14 cellular contexts compared by ENCODE assay signal in genomic region chr7:27170494-27170811, GRCh38. TPM values are rescaled to one million over a fixed set of nuclear protein-coding genes. Genes with fewer than 3 reads are reported as not detected.
DNase-seq lines count a peak whose midpoint lies in the region; ATAC-seq and TF ChIP-seq lines count a peak whose summit lies in the region.
"Had no signal": no experiment of that assay in that cellular context is flagged by ENCODE, and none has a peak within 500 bp of the region (broad histone marks: within the 10 kb centered on the region; RNA-seq: fewer than 3 reads in every experiment).

No MANE protein-coding gene starts in this region.

- H3K36me3 Mint-ChIP-seq in activated naive CD4-positive, alpha-beta T cell treated with anti-CD3 and anti-CD28 coated beads, Interleukin-2, amount 50 U/mL, for 24 hours, result peaks cover 3% of the 10 kb centered on the region
- H3K36me3 Mint-ChIP-seq in MCF 10A (ENCODE audit: insufficient read depth, unreplicated experiment), result peaks cover 11% of the 10 kb centered on the region
- peaks cover 4 to 24% of the 10 kb centered on the region in 2 donors for H3K36me3 Mint-ChIP-seq in naive B cell
- H3K36me3 Mint-ChIP-seq in glutamatergic neuron (ENCODE audit: unreplicated experiment), result peaks cover 4% of the 10 kb centered on the region

- peak overlapping the region; percentile 57 for H3K4me3 ChIP-seq in urinary bladder (ENCODE audit: low read depth, low read length)
- H3K4me3 ChIP-seq: cardiac muscle cell had no signal

- ATAC-seq in naive B cell (ENCODE audit: low read depth in 2 of 2), result no peak
- ATAC-seq: HepG2 had no signal

- no TSS peak for BruUV-seq in MCF 10A (replicated peaks; lab: Mats Ljungman, UMichigan)

- intact Hi-C loops in MCF 10A (cut with micrococcal nuclease), result no loop called here
- intact Hi-C loops in head of caudate nucleus (cut with DNase I), result no loop called here

- CTCF ChIA-PET in MCF 10A (lab: Yijun Ruan, JAX), result interaction anchor here (0.5 to 1.8 kb wide), 9 partner anchors 9 to 801 kb away, joined by 3 to 5 read pairs (median 4); partner anchors contain the start of gene HOXA5

- H3K4me3 Mint-ChIP-seq in activated naive CD4-positive, alpha-beta T cell treated with anti-CD3 and anti-CD28 coated beads, Interleukin-2, amount 50 U/mL, for 24 hours, result peak overlapping the region; percentile 55
- H3K4me3 Mint-ChIP-seq in MCF 10A (ENCODE audit: unreplicated experiment), result peak overlapping the region; percentile 79
- peak overlapping the region in 2 of 8 donors; percentile 68 to 83 for H3K4me3 Mint-ChIP-seq in naive B cell
- H3K4me3 Mint-ChIP-seq in glutamatergic neuron (ENCODE audit: unreplicated experiment), result no peak overlapping the region
- H3K4me3 Mint-ChIP-seq: H9 had no signal

- H3K9me3 Mint-ChIP-seq in activated naive CD4-positive, alpha-beta T cell treated with anti-CD3 and anti-CD28 coated beads, Interleukin-2, amount 50 U/mL, for 24 hours, result no peaks in the 10 kb centered on the region
- H3K9me3 Mint-ChIP-seq in MCF 10A (ENCODE audit: unreplicated experiment), result no peaks in the 10 kb centered on the region
- peaks cover 5 to 28% (median 7%) of the 10 kb centered on the region in 7 donors for H3K9me3 Mint-ChIP-seq in naive B cell
- H3K9me3 Mint-ChIP-seq in glutamatergic neuron (ENCODE audit: unreplicated experiment), result peaks cover 18% of the 10 kb centered on the region

- peaks cover 56% of the 10 kb centered on the region for H3K27me3 Mint-ChIP-seq in activated naive CD4-positive, alpha-beta T cell treated with anti-CD3 and anti-CD28 coated beads, Interleukin-2, amount 50 U/mL, for 24 hours
- H3K27me3 Mint-ChIP-seq in MCF 10A (ENCODE audit: insufficient read depth, unreplicated experiment), result no peaks in the 10 kb centered on the region
- H3K27me3 Mint-ChIP-seq in naive B cell, result peaks cover 30 to 76% (median 51%) of the 10 kb centered on the region in 3 donors
- peaks cover 42% of the 10 kb centered on the region for H3K27me3 Mint-ChIP-seq in glutamatergic neuron (ENCODE audit: unreplicated experiment)

- DNase-seq in activated naive CD4-positive, alpha-beta T cell (lab: John Stamatoyannopoulos, UW), result no peak
- DNase-seq in MCF 10A (ENCODE audit: unreplicated experiment), result no peak
- no peak for DNase-seq in naive B cell
- no peak for DNase-seq in glutamatergic neuron
- no peak for DNase-seq in COLO668 (lab: John Stamatoyannopoulos, UW; ENCODE audit: unreplicated experiment)
- DNase-seq in head of caudate nucleus, result no peak
- DNase-seq: H9, NCI-H187 treated with DMSO at 0.1 percent for 48 hours had no signal

- H3K36me3 ChIP-seq in urinary bladder (ENCODE audit: insufficient read depth), result peaks cover 2% of the 10 kb centered on the region
- H3K36me3 ChIP-seq: cardiac muscle cell, spleen had no signal

- H3K4me1 ChIP-seq in urinary bladder (ENCODE audit: insufficient read depth), result no peaks in the 10 kb centered on the region

- TF ChIP-seq CTCF in MCF 10A (IDR thresholded peaks at IDR 0.05; ENCODE audit: unreplicated experiment) (no peak), glutamatergic neuron (IDR thresholded peaks at IDR 0.05; ENCODE audit: partially characterized antibody, unreplicated experiment) (no peak)

- 27% methylated on average over 5 of the region's 5 CpGs for WGBS in urinary bladder

- H3K27ac Mint-ChIP-seq in activated naive CD4-positive, alpha-beta T cell treated with anti-CD3 and anti-CD28 coated beads, Interleukin-2, amount 50 U/mL, for 24 hours, result no peak overlapping the region
- H3K27ac Mint-ChIP-seq in MCF 10A (ENCODE audit: low read depth, unreplicated experiment) (peak overlapping the region; percentile 87), naive B cell (peak overlapping the region in 5 of 6 donors; percentile 31 to 86 (median 66)), glutamatergic neuron (ENCODE audit: unreplicated experiment) (no peak overlapping the region)
- H3K27ac Mint-ChIP-seq: H9 had no signal

- peaks cover 38% of the 10 kb centered on the region for H3K4me1 Mint-ChIP-seq in activated naive CD4-positive, alpha-beta T cell treated with anti-CD3 and anti-CD28 coated beads, Interleukin-2, amount 50 U/mL, for 24 hours
- H3K4me1 Mint-ChIP-seq in MCF 10A (ENCODE audit: insufficient read depth, unreplicated experiment) (peaks cover 20% of the 10 kb centered on the region), naive B cell (peaks cover 24 to 29% (median 24%) of the 10 kb centered on the region in 3 donors), glutamatergic neuron (ENCODE audit: low read depth, unreplicated experiment) (peaks cover 2% of the 10 kb centered on the region)

- peak overlapping the region; percentile 98 for H3K27ac ChIP-seq in urinary bladder (ENCODE audit: low read depth)
- H3K27ac ChIP-seq: cardiac muscle cell, spleen had no signal

- POLR2A ChIA-PET in MCF 10A (lab: Yijun Ruan, JAX), result interaction anchor here (0.7 to 6.3 kb wide), 14 partner anchors 8 to 970 kb away, joined by 3 to 59 read pairs (median 10); partner anchors contain the start of genes HOXA1, HOXA5 and HOXA6

RNA-seq across cellular contexts. Expression of gene HOXA10, which starts 3.7 kb away (rescaled TPM):
- total RNA-seq in MCF 10A (2022), result 3.9 and 5.6 TPM in 2 replicates
- polyA plus RNA-seq in naive B cell (ENCODE audit: low read depth in 6 of 6), result not detected
- total RNA-seq in urinary bladder, result 23.2 TPM
- 44.9 TPM for polyA plus RNA-seq in urinary bladder
- not detected for total RNA-seq in glutamatergic neuron (ENCODE audit: unreplicated experiment)
- total RNA-seq: cardiac muscle cell, H9, HepG2 had no signal
- polyA plus RNA-seq: cardiac muscle cell, HepG2 had no signal

RNA-seq across cellular contexts. Expression of gene HOXA9, which starts 5.1 kb away (rescaled TPM):
- total RNA-seq in MCF 10A (2022) (6.9 and 7.6 TPM in 2 replicates), urinary bladder (19.8 TPM), glutamatergic neuron (ENCODE audit: unreplicated experiment) (not detected)
- polyA plus RNA-seq in naive B cell (ENCODE audit: low read depth in 6 of 6) (not detected), urinary bladder (20.5 TPM)
- total RNA-seq: cardiac muscle cell, H9, HepG2 had no signal
- polyA plus RNA-seq: cardiac muscle cell, HepG2 had no signal

RNA-seq across cellular contexts. Expression of gene HOXA7, which starts 14.0 kb away (rescaled TPM):
- total RNA-seq in MCF 10A (2022) (0.29 and 0.44 TPM in 2 replicates), urinary bladder (3.7 TPM), glutamatergic neuron (ENCODE audit: unreplicated experiment) (not detected)
- polyA plus RNA-seq in naive B cell (ENCODE audit: low read depth in 6 of 6) (not detected), urinary bladder (14.2 TPM)
- total RNA-seq: cardiac muscle cell, H9, HepG2, mucosa of gallbladder had no signal
- polyA plus RNA-seq: cardiac muscle cell had no signal

RNA-seq across cellular contexts. Expression of gene HOXA11, which starts 14.6 kb away (rescaled TPM):
- total RNA-seq in MCF 10A (2022) (0.29 and 0.84 TPM in 2 replicates), urinary bladder (9.3 TPM), glutamatergic neuron (ENCODE audit: unreplicated experiment) (not detected)
- polyA plus RNA-seq in naive B cell (ENCODE audit: low read depth in 6 of 6) (not detected), urinary bladder (39.1 TPM)
- total RNA-seq: cardiac muscle cell, H9, HepG2, mucosa of gallbladder, spleen had no signal
- polyA plus RNA-seq: cardiac muscle cell, HepG2, spleen had no signal

RNA-seq across cellular contexts. Expression of gene HOXA3, which starts 18.1 kb away (rescaled TPM):
- total RNA-seq in MCF 10A (2022), result 8.2 and 14.0 TPM in 2 replicates
- not detected for polyA plus RNA-seq in naive B cell (ENCODE audit: low read depth in 6 of 6)
- total RNA-seq in urinary bladder, result 9.0 TPM
- polyA plus RNA-seq in urinary bladder, result 11.4 TPM
- total RNA-seq in glutamatergic neuron (ENCODE audit: unreplicated experiment), result not detected
- total RNA-seq: H9 had no signal

Comparison
In these comparisons a context has a peak if more than half of its experiments do, and no peak if none do; other contexts are left out.
1. H3K27ac Mint-ChIP-seq: peak in MCF 10A (single experiment) and naive B cell (5 of 6); none in activated naive CD4-positive, alpha-beta T cell treated with anti-CD3 and anti-CD28 coated beads, Interleukin-2, amount 50 U/mL, for 24 hours (single experiment) and glutamatergic neuron (single experiment).